ENCODE assay signal across 23 cellular contexts in genomic region chr6:131756039-131756438, GRCh38. TPM values are rescaled to one million over a fixed set of nuclear protein-coding genes. Genes with fewer than 3 reads are reported as not detected.
"Had no signal": no experiment of that assay in that cellular context is flagged by ENCODE, and none has a peak within 500 bp of the region (broad histone marks: within the 10 kb centered on the region; RNA-seq: fewer than 3 reads in every experiment).

No MANE protein-coding gene starts in this region.

- DNase-seq: activated CD4-positive, alpha-beta T cell treated with anti-CD3 and anti-CD28 coated beads, Interleukin-2, amount 50 U/mL, for 1 hour; activated naive CD8-positive, alpha-beta T cell treated with anti-CD3 and anti-CD28 coated beads for 36 hours; cerebellar nuclear complex; effector CD8-positive, alpha-beta T cell; gastrocnemius medialis; heart right ventricle; naive thymus-derived CD8-positive, alpha-beta T cell; posterior cingulate gyrus; retina; stimulated activated CD4-positive, alpha-beta T cell treated with anti-CD3 and anti-CD28 coated beads, Interleukin-4, amount 100 ng/mL, for 24 hours; stimulated activated CD8-positive, alpha-beta memory T cell treated with anti-CD3 and anti-CD28 coated beads, Interleukin-4, amount 100 ng/mL, for 48 hours; stimulated activated naive CD4-positive, alpha-beta T cell treated with Interleukin-2 at 50 U/mL for 16 hours; substantia nigra had no signal

- H3K27me3 ChIP-seq: breast epithelium, gastrocnemius medialis, heart right ventricle, neutrophil, tibial nerve, vagina had no signal

- H3K9me3 Mint-ChIP-seq: activated T-helper 1 cell treated with anti-CD3 and anti-CD28 coated beads, Interleukin-12 subunit alpha, Interleukin-12 subunit beta, Interleukin-2, Interleukin-4 antibody, amounts not matched to agents 30 ng/mL and 10 ng/mL and 1 ng/mL, durations not matched to agents 14 hours and 24 hours and 36 hours; naive thymus-derived CD8-positive, alpha-beta T cell had no signal

- H3K9me3 ChIP-seq: breast epithelium, gastrocnemius medialis, heart right ventricle, neutrophil, tibial nerve, vagina had no signal

- H3K4me3 ChIP-seq: breast epithelium, gastrocnemius medialis, heart right ventricle, skin epidermis, tibial nerve, vagina had no signal

- H3K4me1 ChIP-seq: breast epithelium, vagina had no signal

- H3K27ac Mint-ChIP-seq: activated naive CD8-positive, alpha-beta T cell treated with anti-CD3 and anti-CD28 coated beads for 36 hours; activated T-helper 1 cell treated with anti-CD3 and anti-CD28 coated beads, Interleukin-12 subunit alpha, Interleukin-12 subunit beta, Interleukin-2, Interleukin-4 antibody, amounts not matched to agents 30 ng/mL and 10 ng/mL and 1 ng/mL, durations not matched to agents 14 hours and 24 hours and 36 hours; naive thymus-derived CD8-positive, alpha-beta T cell had no signal

- H3K36me3 Mint-ChIP-seq: activated naive CD8-positive, alpha-beta T cell treated with anti-CD3 and anti-CD28 coated beads for 36 hours had no signal

- H3K4me1 Mint-ChIP-seq: activated naive CD8-positive, alpha-beta T cell treated with anti-CD3 and anti-CD28 coated beads for 36 hours; naive thymus-derived CD8-positive, alpha-beta T cell had no signal

- H3K4me3 Mint-ChIP-seq: activated naive CD8-positive, alpha-beta T cell treated with anti-CD3 and anti-CD28 coated beads for 36 hours; activated T-helper 1 cell treated with anti-CD3 and anti-CD28 coated beads, Interleukin-12 subunit alpha, Interleukin-12 subunit beta, Interleukin-2, Interleukin-4 antibody, amounts not matched to agents 30 ng/mL and 10 ng/mL and 1 ng/mL, durations not matched to agents 14 hours and 24 hours and 36 hours; naive thymus-derived CD8-positive, alpha-beta T cell had no signal

- H3K27ac ChIP-seq: breast epithelium, gastrocnemius medialis, neutrophil, tibial nerve, vagina had no signal

- FAIRE-seq: islet of Langerhans had no signal

- H3K36me3 ChIP-seq: breast epithelium, gastrocnemius medialis, heart right ventricle, neutrophil, tibial nerve, vagina had no signal

RNA-seq across cellular contexts. Expression of gene CTAGE9, which starts 45.2 kb away (rescaled TPM):
- total RNA-seq: activated CD8-positive, alpha-beta memory T cell treated with anti-CD3 and anti-CD28 coated beads for 36 hours; activated naive CD8-positive, alpha-beta T cell treated with anti-CD3 and anti-CD28 coated beads for 36 hours; activated T-helper 1 cell treated with anti-CD3 and anti-CD28 coated beads, Interleukin-12 subunit alpha, Interleukin-12 subunit beta, Interleukin-2, Interleukin-4 antibody, amounts not matched to agents 30 ng/mL and 10 ng/mL and 1 ng/mL, durations not matched to agents 14 hours and 24 hours and 36 hours; gastrocnemius medialis; heart right ventricle; lung microvascular endothelial cell; naive thymus-derived CD8-positive, alpha-beta T cell; tibial nerve; vagina had no signal
- polyA plus RNA-seq: heart right ventricle; naive thymus-derived CD8-positive, alpha-beta T cell had no signal

RNA-seq across cellular contexts. Expression of gene ENPP1, which starts 51.8 kb away (rescaled TPM):
- polyA plus RNA-seq: naive thymus-derived CD8-positive, alpha-beta T cell had no signal

RNA-seq across cellular contexts. Expression of gene OR2A4, which starts 54.8 kb away (rescaled TPM):
- total RNA-seq: activated CD8-positive, alpha-beta memory T cell treated with anti-CD3 and anti-CD28 coated beads for 36 hours; activated naive CD8-positive, alpha-beta T cell treated with anti-CD3 and anti-CD28 coated beads for 36 hours; activated T-helper 1 cell treated with anti-CD3 and anti-CD28 coated beads, Interleukin-12 subunit alpha, Interleukin-12 subunit beta, Interleukin-2, Interleukin-4 antibody, amounts not matched to agents 30 ng/mL and 10 ng/mL and 1 ng/mL, durations not matched to agents 14 hours and 24 hours and 36 hours; heart right ventricle; lung microvascular endothelial cell; mucosa of gallbladder; naive thymus-derived CD8-positive, alpha-beta T cell; tibial nerve; vagina had no signal
- polyA plus RNA-seq: heart right ventricle; naive thymus-derived CD8-positive, alpha-beta T cell had no signal
